In the genomic region with DNA sequence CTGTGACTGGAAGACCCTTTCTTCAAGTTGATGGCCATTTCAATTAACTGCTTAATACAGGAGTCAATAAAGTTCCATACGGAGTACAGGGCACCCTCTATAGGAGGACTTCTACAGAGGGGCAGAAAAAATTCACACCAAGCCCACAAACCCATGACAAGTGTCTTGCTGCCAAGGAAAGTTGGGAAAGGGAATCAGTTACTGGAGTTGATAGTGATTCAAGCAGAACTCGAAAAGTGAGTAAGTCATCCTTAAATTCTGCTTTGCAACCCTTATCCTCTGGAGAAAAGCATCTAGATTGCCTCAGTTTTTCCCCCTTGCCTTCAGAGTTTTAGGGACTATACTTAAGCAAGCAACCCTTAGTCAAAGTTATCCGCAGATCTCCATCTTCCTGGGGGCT, we compare ENCODE assay signal across 22 cellular contexts. TPM values are rescaled to one million over a fixed set of nuclear protein-coding genes. Genes with fewer than 3 reads are reported as not detected.
DNase-seq lines count a peak whose midpoint lies in the region; ATAC-seq and TF ChIP-seq lines count a peak whose summit lies in the region.
"Had no signal": no experiment of that assay in that cellular context is flagged by ENCODE, and none has a peak within 500 bp of the region (broad histone marks: within the 10 kb centered on the region; RNA-seq: fewer than 3 reads in every experiment).

No MANE protein-coding gene starts in this region.

- CTCF ChIA-PET in SK-N-SH (lab: Yijun Ruan, JAX) = no interaction called here

- H3K27me3 ChIP-seq in SK-N-SH (ENCODE audit: insufficient read depth) (no peaks in the 10 kb centered on the region), gastrocnemius medialis (no peaks in the 10 kb centered on the region), MG63 (no peaks in the 10 kb centered on the region)
- H3K27me3 ChIP-seq in effector memory CD4-positive, alpha-beta T cell (replicated peaks; ENCODE audit: control insufficient read depth, insufficient read depth, low read length, poor library complexity, severe bottlenecking) = no peaks in the 10 kb centered on the region

- H3K36me3 ChIP-seq in SK-N-SH (replicated peaks in 1 of 2; ENCODE audit: control insufficient read depth in 1 of 2, insufficient read depth in 2 of 2, low read length in 1 of 2) (no peaks in the 10 kb centered on the region), gastrocnemius medialis (no peaks in the 10 kb centered on the region), MG63 (no peaks in the 10 kb centered on the region)
- H3K36me3 ChIP-seq in effector memory CD4-positive, alpha-beta T cell (ENCODE audit: control insufficient read depth, insufficient read depth, low read length) = no peaks in the 10 kb centered on the region

- H3K4me1 ChIP-seq in SK-N-SH (ENCODE audit: control insufficient read depth in 1 of 2, insufficient read depth in 2 of 2, low read depth in 1 of 2, low read length in 1 of 2) = no peaks in the 10 kb centered on the region; a peak in 2 of 4 replicates
- no peaks in the 10 kb centered on the region for H3K4me1 ChIP-seq in gastrocnemius medialis
- H3K4me1 ChIP-seq in effector memory CD4-positive, alpha-beta T cell (ENCODE audit: control insufficient read depth, insufficient read depth, low read length, poor library complexity, severe bottlenecking) = no peaks in the 10 kb centered on the region

- in situ Hi-C loops in gastrocnemius medialis (cut with MboI; ENCODE audit: low sequenced_read_pairs in 4 of 4) = no loop called here

- POLR2A ChIA-PET in SK-N-SH (lab: Yijun Ruan, JAX) = no interaction called here

- DNase-seq in SK-N-SH = no peak
- peak; percentile 65 for DNase-seq in fibroblast of mammary gland (ENCODE audit: low read depth)
- no peak for DNase-seq in gastrocnemius medialis
- DNase-seq in hippocampal formation (lab: John Stamatoyannopoulos, UW) = no peak
- no peak for DNase-seq in MG63
- DNase-seq in midbrain (lab: John Stamatoyannopoulos, UW) = no peak
- DNase-seq in effector memory CD4-positive, alpha-beta T cell = no peak
- DNase-seq: Calu3; DMS79 treated with DMSO at 0.1 percent for 48 hours; GF-D8; Kasumi-1; NCI-H1105 treated with DMSO at 0.1 percent for 48 hours; NCI-H146; NCI-H1930; NCI-H774; NK-92 treated with Interleukin-12 subunit alpha and Interleukin-12 subunit beta, amount 100 ng/mL, for 24 hours; PC-3 had no signal

- H3K9me3 ChIP-seq in SK-N-SH = no peaks in the 10 kb centered on the region
- no peaks in the 10 kb centered on the region for H3K9me3 ChIP-seq in gastrocnemius medialis
- H3K9me3 ChIP-seq in MG63 = no peaks in the 10 kb centered on the region
- H3K9me3 ChIP-seq in effector memory CD4-positive, alpha-beta T cell (ENCODE audit: control insufficient read depth, low read length) = no peaks in the 10 kb centered on the region

- no peak overlapping the region for H3K4me2 ChIP-seq in SK-N-SH

- H3K27ac ChIP-seq in SK-N-SH (ENCODE audit: low read depth in 2 of 2, low read length in 1 of 2) (no peak overlapping the region), gastrocnemius medialis (no peak overlapping the region)
- H3K27ac ChIP-seq in effector memory CD4-positive, alpha-beta T cell (ENCODE audit: insufficient read depth, low read length, poor library complexity, severe bottlenecking) = no peak overlapping the region
- H3K27ac ChIP-seq: 22Rv1 had no signal

- H3K79me2 ChIP-seq in SK-N-SH (ENCODE audit: insufficient read depth) = no peaks in the 10 kb centered on the region

- no peak for TF ChIP-seq POLR2A in gastrocnemius medialis (IDR thresholded peaks at IDR 0.05)

- H3F3A ChIP-seq in SK-N-SH (replicated peaks; ENCODE audit: insufficient read depth) = no peaks in the 10 kb centered on the region

- TF ChIP-seq RAD21 in SK-N-SH (IDR thresholded peaks at IDR 0.05; ENCODE audit: low read length) = no peak

- H3K4me3 ChIP-seq in SK-N-SH (ENCODE audit: low read depth in 2 of 2, low read length in 1 of 2) (no peak overlapping the region), fibroblast of mammary gland (ENCODE audit: control insufficient read depth, low read depth, low read length) (no peak overlapping the region), gastrocnemius medialis (no peak overlapping the region), MG63 (no peak overlapping the region)
- no peak overlapping the region for H3K4me3 ChIP-seq in effector memory CD4-positive, alpha-beta T cell (ENCODE audit: insufficient read depth, low read depth, low read length, poor library complexity, severe bottlenecking)
- H3K4me3 ChIP-seq: K562 had no signal

- H3K9me2 ChIP-seq in SK-N-SH = no peaks in the 10 kb centered on the region

- intact Hi-C loops in gastrocnemius medialis (cut with DNase I; ENCODE audit: low total_unique reads) = no loop called here

- ATAC-seq in SK-N-SH treated with all-trans-retinoic acid at 6 μM for 48 hours (peak; percentile 64), gastrocnemius medialis (peak; percentile 50 to 53)
- ATAC-seq: K562, PC-3 had no signal

- TF ChIP-seq CTCF in SK-N-SH (IDR thresholded peaks at IDR 0.05) (no peak), fibroblast of mammary gland (conservative IDR thresholded peaks at IDR 0.05; ENCODE audit: control insufficient read depth, insufficient read depth, low read depth, low read length) (no peak), gastrocnemius medialis (IDR thresholded peaks at IDR 0.05 in 4 of 5, conservative IDR thresholded peaks at IDR 0.05 in 1 of 5) (no peak)

- H3K9ac ChIP-seq in SK-N-SH = no peak overlapping the region

- no peaks in the 10 kb centered on the region for H4K20me1 ChIP-seq in SK-N-SH (ENCODE audit: insufficient read depth)

- 60% methylated on average over 3 of the region's 3 CpGs for WGBS in SK-N-SH (ENCODE audit: low lambda C conversion rate)

- TF ChIP-seq EP300 in SK-N-SH (IDR thresholded peaks at IDR 0.05; ENCODE audit: borderline replicate concordance in 1 of 2, low read depth in 1 of 2, low read length in 1 of 2) = no peak

- H2AFZ ChIP-seq in SK-N-SH (ENCODE audit: low read depth) = no peak overlapping the region

TF ChIP-seq in SK-N-SH treated with all-trans-retinoic acid at 6 μM for 48 hours, 23 proteins besides CTCF, POLR2A, EP300 and RAD21 (continues in another document):
- TF ChIP-seq, protein P1, sequence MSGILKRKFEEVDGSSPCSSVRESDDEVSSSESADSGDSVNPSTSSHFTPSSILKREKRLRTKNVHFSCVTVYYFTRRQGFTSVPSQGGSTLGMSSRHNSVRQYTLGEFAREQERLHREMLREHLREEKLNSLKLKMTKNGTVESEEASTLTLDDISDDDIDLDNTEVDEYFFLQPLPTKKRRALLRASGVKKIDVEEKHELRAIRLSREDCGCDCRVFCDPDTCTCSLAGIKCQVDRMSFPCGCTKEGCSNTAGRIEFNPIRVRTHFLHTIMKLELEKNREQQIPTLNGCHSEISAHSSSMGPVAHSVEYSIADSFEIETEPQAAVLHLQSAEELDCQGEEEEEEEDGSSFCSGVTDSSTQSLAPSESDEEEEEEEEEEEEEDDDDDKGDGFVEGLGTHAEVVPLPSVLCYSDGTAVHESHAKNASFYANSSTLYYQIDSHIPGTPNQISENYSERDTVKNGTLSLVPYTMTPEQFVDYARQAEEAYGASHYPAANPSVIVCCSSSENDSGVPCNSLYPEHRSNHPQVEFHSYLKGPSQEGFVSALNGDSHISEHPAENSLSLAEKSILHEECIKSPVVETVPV (CRISPR knock-in tag; IDR thresholded peaks at IDR 0.05) = no peak

TF ChIP-seq in SK-N-SH, 30 proteins besides CTCF, POLR2A, EP300 and RAD21 (continues in another document):
- TF ChIP-seq POLR2AphosphoS5 (IDR thresholded peaks at IDR 0.05; ENCODE audit: low read depth, low read length) (no peak), MEF2A (IDR thresholded peaks at IDR 0.05; ENCODE audit: borderline replicate concordance, low read depth) (no peak), YY1 (IDR thresholded peaks at IDR 0.05; ENCODE audit: low read depth) (no peak), RFX5 (IDR thresholded peaks at IDR 0.05; ENCODE audit: low read length) (no peak), NFIC (IDR thresholded peaks at IDR 0.05; ENCODE audit: borderline replicate concordance) (no peak), FOXJ3 (CRISPR knock-in tag; IDR thresholded peaks at IDR 0.05) (no peak), TCF12 (IDR thresholded peaks at IDR 0.05) (no peak), TAF1 (IDR thresholded peaks at IDR 0.05; ENCODE audit: borderline replicate concordance, low read depth, low read length) (no peak), RCOR1 (IDR thresholded peaks at IDR 0.05; ENCODE audit: low read length) (no peak)
- TF ChIP-seq, protein P2, sequence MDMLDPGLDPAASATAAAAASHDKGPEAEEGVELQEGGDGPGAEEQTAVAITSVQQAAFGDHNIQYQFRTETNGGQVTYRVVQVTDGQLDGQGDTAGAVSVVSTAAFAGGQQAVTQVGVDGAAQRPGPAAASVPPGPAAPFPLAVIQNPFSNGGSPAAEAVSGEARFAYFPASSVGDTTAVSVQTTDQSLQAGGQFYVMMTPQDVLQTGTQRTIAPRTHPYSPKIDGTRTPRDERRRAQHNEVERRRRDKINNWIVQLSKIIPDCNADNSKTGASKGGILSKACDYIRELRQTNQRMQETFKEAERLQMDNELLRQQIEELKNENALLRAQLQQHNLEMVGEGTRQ (IDR thresholded peaks at IDR 0.05; ENCODE audit: borderline replicate concordance, low read depth, low read length) = no peak
- TF ChIP-seq, protein P3, sequence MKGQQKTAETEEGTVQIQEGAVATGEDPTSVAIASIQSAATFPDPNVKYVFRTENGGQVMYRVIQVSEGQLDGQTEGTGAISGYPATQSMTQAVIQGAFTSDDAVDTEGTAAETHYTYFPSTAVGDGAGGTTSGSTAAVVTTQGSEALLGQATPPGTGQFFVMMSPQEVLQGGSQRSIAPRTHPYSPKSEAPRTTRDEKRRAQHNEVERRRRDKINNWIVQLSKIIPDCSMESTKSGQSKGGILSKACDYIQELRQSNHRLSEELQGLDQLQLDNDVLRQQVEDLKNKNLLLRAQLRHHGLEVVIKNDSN (IDR thresholded peaks at IDR 0.05; ENCODE audit: borderline replicate concordance, low read depth) = no peak

RNA-seq across cellular contexts. Expression of a gene that starts 3.9 kb away (rescaled TPM):
- not detected in 2 replicates for polyA plus RNA-seq in SK-N-SH (2012; rRNA removed)
- not detected in 2 replicates for polyA plus RNA-seq in SK-N-SH (2012; cell fraction: cytosol; rRNA removed)
- not detected in 2 replicates for polyA plus RNA-seq in SK-N-SH (2012; cell fraction: nucleus; rRNA removed)
- 1 to 10 TPM in 1 of 4 donors, not detected in 3; 1.0 TPM for total RNA-seq in gastrocnemius medialis
- not detected in 2 replicates for total RNA-seq in MG63 (2014; rRNA removed; shearing (Covaris generic); ENCODE audit: low replicate concordance)
- total RNA-seq: Calu3, M059J, PC-3 had no signal
- polyA plus RNA-seq: BJ had no signal
